In the genomic region with DNA sequence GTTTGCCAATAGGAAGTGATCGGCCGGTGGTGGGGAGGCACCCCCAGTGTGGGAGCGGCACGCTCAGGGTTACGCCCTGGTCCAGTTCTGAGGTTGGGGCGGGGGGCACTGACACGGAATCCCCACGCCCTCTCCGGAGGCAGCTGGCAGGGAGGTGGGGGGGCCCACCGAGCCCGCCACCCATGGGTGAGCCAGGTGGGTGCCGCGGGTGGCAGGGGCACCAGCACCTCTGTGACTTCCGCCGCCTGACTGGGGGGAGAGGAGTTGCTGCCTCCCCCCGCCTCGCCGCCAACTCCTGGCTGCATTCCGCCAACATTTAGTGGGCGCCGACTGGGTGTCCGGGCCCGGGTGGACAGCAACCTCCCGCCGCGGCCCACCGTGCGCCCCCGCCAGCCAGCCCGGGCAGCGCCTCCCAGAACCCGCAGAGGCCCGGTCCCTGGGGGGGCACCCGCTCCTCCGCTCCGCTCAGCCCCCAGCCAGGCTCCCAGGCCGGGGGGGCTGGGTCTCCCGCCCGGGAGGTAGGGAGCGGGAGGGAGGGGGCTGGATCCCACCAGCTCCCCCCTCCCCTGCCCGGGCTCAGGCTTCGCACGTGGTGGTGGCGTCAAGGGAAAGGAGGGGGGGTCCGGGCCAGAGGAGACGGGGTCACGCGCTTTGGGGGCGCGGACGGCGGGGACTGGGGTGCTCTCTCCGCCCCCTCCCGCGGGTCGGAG, we compare ENCODE assay signal across 2 cellular contexts.
TF ChIP-seq lines count a peak whose summit lies in the region.

No MANE protein-coding gene starts in this region.

TF ChIP-seq in WTC11, 78 proteins besides CTCF, POLR2A, EP300 and RAD21 (continues in another document):
- no peak for TF ChIP-seq ZNF512 (CRISPR knock-in tag; IDR thresholded peaks at IDR 0.05; ENCODE audit: borderline replicate concordance)
- TF ChIP-seq, protein P1, sequence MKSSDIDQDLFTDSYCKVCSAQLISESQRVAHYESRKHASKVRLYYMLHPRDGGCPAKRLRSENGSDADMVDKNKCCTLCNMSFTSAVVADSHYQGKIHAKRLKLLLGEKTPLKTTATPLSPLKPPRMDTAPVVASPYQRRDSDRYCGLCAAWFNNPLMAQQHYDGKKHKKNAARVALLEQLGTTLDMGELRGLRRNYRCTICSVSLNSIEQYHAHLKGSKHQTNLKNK (CRISPR knock-in tag; IDR thresholded peaks at IDR 0.05) = no peak
- TF ChIP-seq, protein P2, sequence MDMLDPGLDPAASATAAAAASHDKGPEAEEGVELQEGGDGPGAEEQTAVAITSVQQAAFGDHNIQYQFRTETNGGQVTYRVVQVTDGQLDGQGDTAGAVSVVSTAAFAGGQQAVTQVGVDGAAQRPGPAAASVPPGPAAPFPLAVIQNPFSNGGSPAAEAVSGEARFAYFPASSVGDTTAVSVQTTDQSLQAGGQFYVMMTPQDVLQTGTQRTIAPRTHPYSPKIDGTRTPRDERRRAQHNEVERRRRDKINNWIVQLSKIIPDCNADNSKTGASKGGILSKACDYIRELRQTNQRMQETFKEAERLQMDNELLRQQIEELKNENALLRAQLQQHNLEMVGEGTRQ (CRISPR knock-in tag; IDR thresholded peaks at IDR 0.05) = peak; percentile 35; the same call in 1 of the 2 replicates
- no peak for TF ChIP-seq SMAD4 (CRISPR knock-in tag; IDR thresholded peaks at IDR 0.05)
- TF ChIP-seq E2F5 (CRISPR knock-in tag; IDR thresholded peaks at IDR 0.05) = no peak
- TF ChIP-seq HMGA2 (CRISPR knock-in tag; IDR thresholded peaks at IDR 0.05) = no peak
- no peak for TF ChIP-seq TEAD1 (CRISPR knock-in tag; IDR thresholded peaks at IDR 0.05)
- TF ChIP-seq, protein P3, sequence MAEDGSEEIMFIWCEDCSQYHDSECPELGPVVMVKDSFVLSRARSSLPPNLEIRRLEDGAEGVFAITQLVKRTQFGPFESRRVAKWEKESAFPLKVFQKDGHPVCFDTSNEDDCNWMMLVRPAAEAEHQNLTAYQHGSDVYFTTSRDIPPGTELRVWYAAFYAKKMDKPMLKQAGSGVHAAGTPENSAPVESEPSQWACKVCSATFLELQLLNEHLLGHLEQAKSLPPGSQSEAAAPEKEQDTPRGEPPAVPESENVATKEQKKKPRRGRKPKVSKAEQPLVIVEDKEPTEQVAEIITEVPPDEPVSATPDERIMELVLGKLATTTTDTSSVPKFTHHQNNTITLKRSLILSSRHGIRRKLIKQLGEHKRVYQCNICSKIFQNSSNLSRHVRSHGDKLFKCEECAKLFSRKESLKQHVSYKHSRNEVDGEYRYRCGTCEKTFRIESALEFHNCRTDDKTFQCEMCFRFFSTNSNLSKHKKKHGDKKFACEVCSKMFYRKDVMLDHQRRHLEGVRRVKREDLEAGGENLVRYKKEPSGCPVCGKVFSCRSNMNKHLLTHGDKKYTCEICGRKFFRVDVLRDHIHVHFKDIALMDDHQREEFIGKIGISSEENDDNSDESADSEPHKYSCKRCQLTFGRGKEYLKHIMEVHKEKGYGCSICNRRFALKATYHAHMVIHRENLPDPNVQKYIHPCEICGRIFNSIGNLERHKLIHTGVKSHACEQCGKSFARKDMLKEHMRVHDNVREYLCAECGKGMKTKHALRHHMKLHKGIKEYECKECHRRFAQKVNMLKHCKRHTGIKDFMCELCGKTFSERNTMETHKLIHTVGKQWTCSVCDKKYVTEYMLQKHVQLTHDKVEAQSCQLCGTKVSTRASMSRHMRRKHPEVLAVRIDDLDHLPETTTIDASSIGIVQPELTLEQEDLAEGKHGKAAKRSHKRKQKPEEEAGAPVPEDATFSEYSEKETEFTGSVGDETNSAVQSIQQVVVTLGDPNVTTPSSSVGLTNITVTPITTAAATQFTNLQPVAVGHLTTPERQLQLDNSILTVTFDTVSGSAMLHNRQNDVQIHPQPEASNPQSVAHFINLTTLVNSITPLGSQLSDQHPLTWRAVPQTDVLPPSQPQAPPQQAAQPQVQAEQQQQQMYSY (CRISPR knock-in tag; IDR thresholded peaks at IDR 0.05) = no peak
- TF ChIP-seq GRHL2 (CRISPR knock-in tag; IDR thresholded peaks at IDR 0.05; ENCODE audit: insufficient replicate concordance, severe bottlenecking) = no peak
- TF ChIP-seq TEAD4 (CRISPR knock-in tag; IDR thresholded peaks at IDR 0.05) = no peak
- TF ChIP-seq FOXP1 (CRISPR knock-in tag; IDR thresholded peaks at IDR 0.05; ENCODE audit: borderline replicate concordance) = no peak
- TF ChIP-seq NFYB (CRISPR knock-in tag; conservative IDR thresholded peaks at IDR 0.05; ENCODE audit: low read depth) = no peak
- no peak for TF ChIP-seq OVOL2 (CRISPR knock-in tag; IDR thresholded peaks at IDR 0.05; ENCODE audit: borderline replicate concordance)
- no peak for TF ChIP-seq CREM (CRISPR knock-in tag; IDR thresholded peaks at IDR 0.05)
- TF ChIP-seq, protein P4, sequence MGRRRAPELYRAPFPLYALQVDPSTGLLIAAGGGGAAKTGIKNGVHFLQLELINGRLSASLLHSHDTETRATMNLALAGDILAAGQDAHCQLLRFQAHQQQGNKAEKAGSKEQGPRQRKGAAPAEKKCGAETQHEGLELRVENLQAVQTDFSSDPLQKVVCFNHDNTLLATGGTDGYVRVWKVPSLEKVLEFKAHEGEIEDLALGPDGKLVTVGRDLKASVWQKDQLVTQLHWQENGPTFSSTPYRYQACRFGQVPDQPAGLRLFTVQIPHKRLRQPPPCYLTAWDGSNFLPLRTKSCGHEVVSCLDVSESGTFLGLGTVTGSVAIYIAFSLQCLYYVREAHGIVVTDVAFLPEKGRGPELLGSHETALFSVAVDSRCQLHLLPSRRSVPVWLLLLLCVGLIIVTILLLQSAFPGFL (CRISPR knock-in tag; IDR thresholded peaks at IDR 0.05; ENCODE audit: borderline replicate concordance) = no peak
- TF ChIP-seq EMX1 (CRISPR knock-in tag; IDR thresholded peaks at IDR 0.05) = no peak
- no peak for TF ChIP-seq IRF2 (CRISPR knock-in tag; IDR thresholded peaks at IDR 0.05; ENCODE audit: borderline replicate concordance, low read depth)
- no peak for TF ChIP-seq ZNF416 (CRISPR knock-in tag; IDR thresholded peaks at IDR 0.05)
- TF ChIP-seq NFATC4 (CRISPR knock-in tag; IDR thresholded peaks at IDR 0.05) = no peak

TF ChIP-seq in H1, 55 proteins besides CTCF, POLR2A, EP300 and RAD21:
- TF ChIP-seq KDM1A (IDR thresholded peaks at IDR 0.05; ENCODE audit: borderline replicate concordance, low read length) = no peak
- TF ChIP-seq, protein P5, sequence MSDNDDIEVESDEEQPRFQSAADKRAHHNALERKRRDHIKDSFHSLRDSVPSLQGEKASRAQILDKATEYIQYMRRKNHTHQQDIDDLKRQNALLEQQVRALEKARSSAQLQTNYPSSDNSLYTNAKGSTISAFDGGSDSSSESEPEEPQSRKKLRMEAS (IDR thresholded peaks at IDR 0.05) = peak; percentile 82
